In the genomic region with DNA sequence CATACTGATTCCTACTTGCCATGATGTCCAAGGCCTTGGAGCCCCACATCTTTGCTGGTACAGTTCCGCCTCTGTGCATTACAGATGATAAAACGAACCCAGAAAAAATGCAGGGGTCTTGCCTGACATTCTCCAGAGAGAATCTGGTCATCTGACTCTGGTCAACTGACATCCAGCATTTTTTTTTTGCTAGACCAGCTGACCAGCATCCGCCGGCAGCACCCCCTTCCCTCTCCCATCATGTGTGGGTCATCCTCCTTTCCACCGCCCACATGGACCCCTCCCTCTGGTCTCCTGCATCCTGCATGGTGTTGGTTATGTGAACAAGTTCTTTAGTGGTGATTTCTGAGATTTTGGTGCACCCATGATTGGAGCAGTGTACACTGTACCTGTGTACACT, we compare ENCODE assay signal across 23 cellular contexts. TPM values are rescaled to one million over a fixed set of nuclear protein-coding genes. Genes with fewer than 3 reads are reported as not detected.
DNase-seq lines count a peak whose midpoint lies in the region; ATAC-seq and TF ChIP-seq lines count a peak whose summit lies in the region.
"Had no signal": no experiment of that assay in that cellular context is flagged by ENCODE, and none has a peak within 500 bp of the region (broad histone marks: within the 10 kb centered on the region; RNA-seq: fewer than 3 reads in every experiment).

No MANE protein-coding gene starts in this region.

- TF ChIP-seq CTCF in RWPE2 (IDR thresholded peaks at IDR 0.05; ENCODE audit: poor library complexity, severe bottlenecking) (no peak), chondrocyte (IDR thresholded peaks at IDR 0.05) (no peak), SK-N-SH (IDR thresholded peaks at IDR 0.05) (no peak)

- CTCF ChIA-PET in SK-N-SH (lab: Yijun Ruan, JAX) = interaction anchor here (1.2 kb wide), 1 partner anchor 255 kb away, joined by 3 read pairs; no protein-coding TSS in a partner anchor

- TF ChIP-seq RAD21 in SK-N-SH (IDR thresholded peaks at IDR 0.05; ENCODE audit: low read length) = no peak

- H3K36me3 Mint-ChIP-seq in chondrocyte (ENCODE audit: low read depth) = no peaks in the 10 kb centered on the region

- no peaks in the 10 kb centered on the region for H3F3A ChIP-seq in SK-N-SH (replicated peaks; ENCODE audit: insufficient read depth)

- H3K27me3 ChIP-seq in RWPE2 (ENCODE audit: insufficient read depth, poor library complexity, severe bottlenecking) (no peaks in the 10 kb centered on the region), layer of hippocampus (ENCODE audit: control insufficient read depth, insufficient read depth, low read length) (no peaks in the 10 kb centered on the region), SK-N-SH (ENCODE audit: insufficient read depth) (no peaks in the 10 kb centered on the region)
- H3K27me3 ChIP-seq: BLaER1, MG63 had no signal

- POLR2A ChIA-PET in SK-N-SH (lab: Yijun Ruan, JAX) = no interaction called here

- H3K27ac Mint-ChIP-seq in chondrocyte (ENCODE audit: unreplicated experiment) = peak overlapping the region; percentile 9
- H3K27ac Mint-ChIP-seq: CD4-positive, alpha-beta T cell had no signal

- no peak overlapping the region for H3K4me3 ChIP-seq in RWPE2 (ENCODE audit: severe bottlenecking)
- no peak overlapping the region for H3K4me3 ChIP-seq in SK-N-SH (ENCODE audit: low read depth in 2 of 2, low read length in 1 of 2)
- H3K4me3 ChIP-seq: BLaER1, GM12878, GM23338, MG63, PC-9 had no signal

- H3K9ac ChIP-seq in SK-N-SH = no peak overlapping the region
- H3K9ac ChIP-seq: BLaER1 had no signal

- no peak overlapping the region for H3K4me3 Mint-ChIP-seq in chondrocyte (ENCODE audit: unreplicated experiment)
- H3K4me3 Mint-ChIP-seq: CD4-positive, alpha-beta T cell; GM23338 had no signal

- H3K9me3 ChIP-seq in RWPE2 (ENCODE audit: severe bottlenecking) = no peaks in the 10 kb centered on the region
- H3K9me3 ChIP-seq in SK-N-SH = no peaks in the 10 kb centered on the region
- H3K9me3 ChIP-seq: BLaER1, MG63 had no signal

- H3K9me3 Mint-ChIP-seq in chondrocyte (ENCODE audit: low read depth) = peaks cover 6% of the 10 kb centered on the region
- H3K9me3 Mint-ChIP-seq: CD4-positive, alpha-beta T cell; GM23338 had no signal

- H3K9me2 ChIP-seq in SK-N-SH = no peaks in the 10 kb centered on the region

- 68% methylated on average over 5 of the region's 5 CpGs for WGBS in SK-N-SH (ENCODE audit: low lambda C conversion rate)

- DNase-seq in RWPE2 (ENCODE audit: low spot score) = no peak
- no peak for DNase-seq in chondrocyte (ENCODE audit: low spot score)
- DNase-seq in SK-N-SH = no peak
- DNase-seq: CD4-positive, alpha-beta T cell; COR-L47; DND-41; Kasumi-1; MG63; NCI-H1048; NCI-H1417 treated with DMSO at 0.1 percent for 48 hours; NCI-H187; NCI-H446; NCI-H526; PC-9; RPMI8226; SHP77 treated with DMSO at 0.1 percent for 48 hours had no signal

- peak overlapping the region; percentile 93 for H3K27ac ChIP-seq in RWPE2 (ENCODE audit: poor library complexity, severe bottlenecking)
- peak overlapping the region; percentile 53 for H3K27ac ChIP-seq in layer of hippocampus (ENCODE audit: low read depth, low read length)
- H3K27ac ChIP-seq in temporal lobe (ENCODE audit: low read depth, low read length) = peak overlapping the region; percentile 80
- H3K27ac ChIP-seq in SK-N-SH (ENCODE audit: low read depth in 2 of 2, low read length in 1 of 2) = no peak overlapping the region
- H3K27ac ChIP-seq: BLaER1, PC-9 had no signal

- no peaks in the 10 kb centered on the region for H4K20me1 ChIP-seq in SK-N-SH (ENCODE audit: insufficient read depth)
- H4K20me1 ChIP-seq: BLaER1 had no signal

- H3K4me1 ChIP-seq in RWPE2 (ENCODE audit: insufficient read depth, poor library complexity, severe bottlenecking) (peaks cover 32% of the 10 kb centered on the region), SK-N-SH (ENCODE audit: control insufficient read depth in 1 of 2, insufficient read depth in 2 of 2, low read depth in 1 of 2, low read length in 1 of 2) (no peaks in the 10 kb centered on the region)

- H3K36me3 ChIP-seq in RWPE2 (ENCODE audit: low read depth) = peaks cover 76% of the 10 kb centered on the region
- H3K36me3 ChIP-seq in SK-N-SH (replicated peaks in 1 of 2; ENCODE audit: control insufficient read depth in 1 of 2, insufficient read depth in 2 of 2, low read length in 1 of 2) = no peaks in the 10 kb centered on the region
- H3K36me3 ChIP-seq: BLaER1, MG63 had no signal

- peaks cover 16% of the 10 kb centered on the region for H3K4me1 Mint-ChIP-seq in chondrocyte (ENCODE audit: low read depth)

- peaks cover 2% of the 10 kb centered on the region for H3K27me3 Mint-ChIP-seq in chondrocyte (ENCODE audit: low read depth)
- H3K27me3 Mint-ChIP-seq: CD4-positive, alpha-beta T cell had no signal

- no peaks in the 10 kb centered on the region for H3K79me2 ChIP-seq in SK-N-SH (ENCODE audit: insufficient read depth)

- TF ChIP-seq EP300 in SK-N-SH (IDR thresholded peaks at IDR 0.05; ENCODE audit: borderline replicate concordance in 1 of 2, low read depth in 1 of 2, low read length in 1 of 2) = no peak

- H3K4me2 ChIP-seq in SK-N-SH = no peak overlapping the region
- H3K4me2 ChIP-seq: BLaER1, GM23338, PC-9 had no signal

- no peak overlapping the region for H2AFZ ChIP-seq in SK-N-SH (ENCODE audit: low read depth)
- H2AFZ ChIP-seq: GM23338, PC-9 had no signal

- no peak for ATAC-seq in RWPE2 (ENCODE audit: low read depth)
- ATAC-seq in SK-N-SH treated with all-trans-retinoic acid at 6 μM for 48 hours = no peak
- no peak for ATAC-seq in esophagus mucosa
- ATAC-seq: GM12878, GM23338 had no signal

TF ChIP-seq in SK-N-SH treated with all-trans-retinoic acid at 6 μM for 48 hours, 23 proteins besides CTCF, POLR2A, EP300 and RAD21 (continues in another document):
- TF ChIP-seq ESRRG (CRISPR knock-in tag; IDR thresholded peaks at IDR 0.05) = no peak
- TF ChIP-seq ZC3H10 (CRISPR knock-in tag; IDR thresholded peaks at IDR 0.05) = no peak
- TF ChIP-seq CREB5 (CRISPR knock-in tag; IDR thresholded peaks at IDR 0.05; ENCODE audit: low read depth) = no peak
- no peak for TF ChIP-seq ZFP3 (CRISPR knock-in tag; IDR thresholded peaks at IDR 0.05)
- TF ChIP-seq ZFP30 (CRISPR knock-in tag; IDR thresholded peaks at IDR 0.05) = no peak
- TF ChIP-seq TCF4 (CRISPR knock-in tag; IDR thresholded peaks at IDR 0.05; ENCODE audit: borderline replicate concordance) = no peak
- no peak for TF ChIP-seq ISL1 (CRISPR knock-in tag; IDR thresholded peaks at IDR 0.05)
- no peak for TF ChIP-seq PPARA (CRISPR knock-in tag; IDR thresholded peaks at IDR 0.05; ENCODE audit: borderline replicate concordance)
- TF ChIP-seq TOX (CRISPR knock-in tag; IDR thresholded peaks at IDR 0.05; ENCODE audit: borderline replicate concordance) = no peak

TF ChIP-seq in SK-N-SH, 30 proteins besides CTCF, POLR2A, EP300 and RAD21 (continues in another document):
- TF ChIP-seq FOXJ3 (CRISPR knock-in tag; IDR thresholded peaks at IDR 0.05) (no peak), RFX5 (IDR thresholded peaks at IDR 0.05; ENCODE audit: low read length) (no peak), POLR2AphosphoS5 (IDR thresholded peaks at IDR 0.05; ENCODE audit: low read depth, low read length) (no peak), JUND (IDR thresholded peaks at IDR 0.05) (no peak), EZH2phosphoT487 (IDR thresholded peaks at IDR 0.05; ENCODE audit: borderline replicate concordance, low read depth) (no peak), ELF1 (IDR thresholded peaks at IDR 0.05) (no peak), YY1 (IDR thresholded peaks at IDR 0.05; ENCODE audit: low read depth) (no peak), FOSL2 (IDR thresholded peaks at IDR 0.05; ENCODE audit: borderline replicate concordance, low read depth) (no peak), TCF12 (IDR thresholded peaks at IDR 0.05) (no peak), MXI1 (IDR thresholded peaks at IDR 0.05; ENCODE audit: low read depth, low read length) (no peak), GATA2 (CRISPR knock-in tag; IDR thresholded peaks at IDR 0.05) (no peak), RXRA (IDR thresholded peaks at IDR 0.05; ENCODE audit: borderline replicate concordance, low read depth) (no peak), MEF2A (IDR thresholded peaks at IDR 0.05; ENCODE audit: borderline replicate concordance, low read depth) (no peak), NFIC (IDR thresholded peaks at IDR 0.05; ENCODE audit: borderline replicate concordance) (no peak)
- TF ChIP-seq, protein P1, sequence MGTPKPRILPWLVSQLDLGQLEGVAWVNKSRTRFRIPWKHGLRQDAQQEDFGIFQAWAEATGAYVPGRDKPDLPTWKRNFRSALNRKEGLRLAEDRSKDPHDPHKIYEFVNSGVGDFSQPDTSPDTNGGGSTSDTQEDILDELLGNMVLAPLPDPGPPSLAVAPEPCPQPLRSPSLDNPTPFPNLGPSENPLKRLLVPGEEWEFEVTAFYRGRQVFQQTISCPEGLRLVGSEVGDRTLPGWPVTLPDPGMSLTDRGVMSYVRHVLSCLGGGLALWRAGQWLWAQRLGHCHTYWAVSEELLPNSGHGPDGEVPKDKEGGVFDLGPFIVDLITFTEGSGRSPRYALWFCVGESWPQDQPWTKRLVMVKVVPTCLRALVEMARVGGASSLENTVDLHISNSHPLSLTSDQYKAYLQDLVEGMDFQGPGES (IDR thresholded peaks at IDR 0.05; ENCODE audit: low read depth, low read length) = no peak

RNA-seq across cellular contexts. Expression of gene CDH1, which starts 47.1 kb away (rescaled TPM):
- total RNA-seq in chondrocyte (0.35 to 0.38 TPM in 2 of 3 replicates, not detected in the other), temporal lobe (2.2 TPM), esophagus mucosa (334 TPM)
- polyA plus RNA-seq in SK-N-SH (2012; rRNA removed) = not detected in 2 replicates
- 0.01 TPM in 1 of 2 replicates, not detected in the other for polyA plus RNA-seq in SK-N-SH (2012; cell fraction: cytosol; rRNA removed)
- not detected in 2 replicates for polyA plus RNA-seq in SK-N-SH (2012; cell fraction: nucleus; rRNA removed)

RNA-seq across cellular contexts. Expression of gene TANGO6, which starts 59.1 kb away (rescaled TPM):
- total RNA-seq in chondrocyte (11.1 to 17.4 TPM (median 13.1 TPM) in 3 replicates), temporal lobe (22.4 TPM), esophagus mucosa (12.8 TPM)
- 5.5 and 6.5 TPM in 2 replicates for polyA plus RNA-seq in SK-N-SH (2012; rRNA removed)
- 4.6 and 4.7 TPM in 2 replicates for polyA plus RNA-seq in SK-N-SH (2012; cell fraction: cytosol; rRNA removed)
- 7.0 and 9.4 TPM in 2 replicates for polyA plus RNA-seq in SK-N-SH (2012; cell fraction: nucleus; rRNA removed)

Comparison
In these comparisons a context has a peak if more than half of its experiments do, and no peak if none do; other contexts are left out.
1. H3K27ac ChIP-seq: peak in RWPE2 (single experiment), layer of hippocampus (single experiment) and temporal lobe (single experiment); none in SK-N-SH (0 of 2).
2. RNA of gene CDH1, which starts 47.1 kb away (total RNA-seq): 334 TPM in esophagus mucosa (single experiment); 2.2 TPM in temporal lobe (single experiment) and 0.35 to 0.38 TPM in chondrocyte; every median in the first group is over 100 times any median in the second.